ENCODE assay signal across 12 cellular contexts in the genomic region with DNA sequence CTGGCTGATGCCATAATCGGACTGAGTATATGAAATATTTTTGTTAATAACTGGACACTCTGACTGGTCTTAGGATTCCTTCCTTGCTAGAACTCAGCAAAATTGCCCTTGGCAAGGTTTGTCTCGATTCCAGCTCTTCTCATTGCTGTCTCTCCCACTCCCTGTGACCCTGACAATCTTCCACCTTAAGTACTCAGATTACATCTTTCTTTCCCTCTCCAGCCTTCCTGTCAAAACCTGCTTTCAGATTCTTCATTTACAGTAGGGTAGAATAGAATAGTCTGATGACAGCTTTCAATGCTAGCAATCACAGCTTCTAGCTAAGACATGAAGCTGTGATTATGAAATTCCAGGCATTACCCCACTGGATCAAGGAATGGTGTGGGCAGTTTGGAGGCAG. TPM values are rescaled to one million over a fixed set of nuclear protein-coding genes. Genes with fewer than 3 reads are reported as not detected.
DNase-seq lines count a peak whose midpoint lies in the region; ATAC-seq and TF ChIP-seq lines count a peak whose summit lies in the region.
"Had no signal": no experiment of that assay in that cellular context is flagged by ENCODE, and none has a peak within 500 bp of the region (broad histone marks: within the 10 kb centered on the region; RNA-seq: fewer than 3 reads in every experiment).

No MANE protein-coding gene starts in this region.

- H3K4me3 ChIP-seq in coronary artery (peak overlapping the region; percentile 3), tibial artery (no peak overlapping the region)

- peak overlapping the region; percentile 36 for H3K27ac Mint-ChIP-seq in mesothelial cell of epicardium

- TF ChIP-seq CTCF in coronary artery (IDR thresholded peaks at IDR 0.05) (no peak), mesothelial cell of epicardium (IDR thresholded peaks at IDR 0.05; ENCODE audit: unreplicated experiment) (no peak), tibial artery (IDR thresholded peaks at IDR 0.05) (no peak)

- no peaks in the 10 kb centered on the region for H3K27me3 ChIP-seq in tibial artery

- no peaks in the 10 kb centered on the region for H3K36me3 Mint-ChIP-seq in mesothelial cell of epicardium

- H3K4me1 Mint-ChIP-seq in mesothelial cell of epicardium: peaks cover 18% of the 10 kb centered on the region

- DNase-seq in DMS 273 (lab: John Stamatoyannopoulos, UW; ENCODE audit: unreplicated experiment): peak; percentile 20
- no peak for DNase-seq in DMS 273 treated with DMSO at 0.1 percent for 48 hours (lab: John Stamatoyannopoulos, UW)
- DNase-seq in coronary artery (ENCODE audit: low spot score): no peak
- no peak for DNase-seq in mesothelial cell of epicardium (ENCODE audit: low spot score in 2 of 2, unreplicated experiment in 2 of 2)
- DNase-seq in tibial artery: no peak
- no peak for DNase-seq in D341Med (ENCODE audit: low spot score)
- no peak for DNase-seq in NCI-H187 treated with DMSO at 0.1 percent for 48 hours (lab: John Stamatoyannopoulos, UW)
- DNase-seq: activated effector memory CD4-positive, alpha-beta T cell treated with Interleukin-2 at 50 U/mL for 16 hours; T-helper 1 cell had no signal

- H3K27ac ChIP-seq in coronary artery (peak overlapping the region in 1 of 2 donors; percentile 80), tibial artery (peak overlapping the region; percentile 33 to 37)
- H3K27ac ChIP-seq: 22Rv1 had no signal

- H3K36me3 ChIP-seq in tibial artery: no peaks in the 10 kb centered on the region

- H3K9me3 ChIP-seq in tibial artery: no peaks in the 10 kb centered on the region

- no peaks in the 10 kb centered on the region for H3K27me3 Mint-ChIP-seq in mesothelial cell of epicardium (ENCODE audit: low read depth)

- intact Hi-C loops in tibial artery (cut with DNase I; ENCODE audit: low total_unique reads): no loop called here

- H3K4me3 Mint-ChIP-seq in mesothelial cell of epicardium: no peak overlapping the region

- H3K4me1 ChIP-seq in tibial artery: peaks cover 0 to 21% (median 11%) of the 10 kb centered on the region in 4 donors

- ATAC-seq in HG02759 (IDR thresholded peaks at IDR 0.05; ENCODE audit: unreplicated experiment): no peak
- ATAC-seq: HCT116 had no signal

- H3K9me3 Mint-ChIP-seq in mesothelial cell of epicardium: peaks cover 10% of the 10 kb centered on the region

RNA-seq across cellular contexts. Expression of gene LMO2, which starts 39.2 kb away (rescaled TPM):
- 2.9 to 4.5 TPM (median 3.9 TPM) in 3 replicates for total RNA-seq in mesothelial cell of epicardium
